In the genomic region with DNA sequence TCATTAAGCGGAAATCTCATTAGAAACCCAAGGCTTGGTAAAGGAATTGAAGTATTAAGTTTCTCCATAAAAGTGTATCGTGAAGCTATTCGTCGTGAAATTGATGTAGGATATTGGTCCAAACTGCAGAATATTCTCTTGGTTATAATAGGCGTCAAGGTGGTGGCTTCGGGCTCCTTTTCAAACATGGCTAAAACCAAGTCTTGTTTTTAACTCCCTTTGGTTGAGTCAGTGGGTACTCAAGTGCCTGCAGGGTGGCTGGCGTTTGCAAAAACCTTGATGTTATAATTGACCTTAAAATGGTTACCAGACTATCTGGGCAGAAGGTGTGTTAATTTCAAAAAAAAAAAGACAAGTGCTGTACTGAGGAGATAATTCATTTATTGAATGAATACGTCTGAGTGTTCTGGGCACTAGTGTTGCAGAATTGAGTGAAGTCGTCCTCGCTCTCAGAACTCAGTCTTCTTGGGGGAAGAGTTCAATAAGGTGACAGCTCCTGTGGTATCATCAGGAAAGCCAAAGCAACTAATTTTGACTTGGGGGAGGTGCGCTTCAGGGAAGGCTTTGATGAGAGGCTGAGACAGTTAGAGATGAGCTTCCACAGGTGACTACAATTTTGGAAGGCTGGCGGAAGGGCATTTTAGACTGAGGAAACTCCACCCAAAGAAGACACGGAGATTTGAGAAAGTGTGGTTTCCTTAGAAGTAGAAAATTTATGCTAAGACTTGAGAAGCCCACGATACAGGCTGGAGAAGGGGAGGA, we compare ENCODE assay signal across 8 cellular contexts. TPM values are rescaled to one million over a fixed set of nuclear protein-coding genes. Genes with fewer than 3 reads are reported as not detected.
DNase-seq lines count a peak whose midpoint lies in the region; ATAC-seq, FAIRE-seq and TF ChIP-seq lines count a peak whose summit lies in the region.

No MANE protein-coding gene starts in this region.

- H3K4me1 ChIP-seq in kidney (ENCODE audit: control insufficient read depth in 1 of 2, insufficient read depth in 1 of 2, low read depth in 1 of 2, low read length in 2 of 2) = peaks cover 2 to 7% of the 10 kb centered on the region in 2 donors
- H3K4me1 ChIP-seq in tibial artery = peaks cover 0 to 53% (median 28%) of the 10 kb centered on the region in 4 donors

- FAIRE-seq in kidney (lab: Jason Lieb, UNC) = no peak

- CTCF ChIA-PET in activated naive CD4-positive, alpha-beta T cell treated with anti-CD3 and anti-CD28 coated beads for 36 hours (lab: Charles Lee) = interaction anchor here (0.6 to 1.6 kb wide), 2 partner anchors 13 to 19 kb away, joined by 3 to 6 read pairs; no protein-coding TSS in a partner anchor

- H3K36me3 Mint-ChIP-seq in activated naive CD4-positive, alpha-beta T cell treated with anti-CD3 and anti-CD28 coated beads for 36 hours (ENCODE audit: low read depth) = peaks cover 5% of the 10 kb centered on the region
- peaks cover 21% of the 10 kb centered on the region for H3K36me3 Mint-ChIP-seq in activated naive CD8-positive, alpha-beta T cell treated with anti-CD3 and anti-CD28 coated beads, Interleukin-2, amount 10 ng/mL, durations not matched to agents 7 days and 5 days

- peak overlapping the region; percentile 83 to 86 for H3K4me3 ChIP-seq in kidney (ENCODE audit: low read length in 2 of 2)
- H3K4me3 ChIP-seq in tibial artery = peak overlapping the region; percentile 78 to 87

- no peak overlapping the region for H3K27ac ChIP-seq in kidney (ENCODE audit: low read depth in 2 of 2, low read length in 2 of 2)
- peak overlapping the region; percentile 93 to 94 for H3K27ac ChIP-seq in tibial artery

- POLR2A ChIA-PET in activated naive CD8-positive, alpha-beta T cell treated with anti-CD3 and anti-CD28 coated beads, Interleukin-2, amount 10 ng/mL, durations not matched to agents 7 days and 5 days (lab: Charles Lee) = interaction anchor here (0.5 to 2.4 kb wide), 3 partner anchors 13 to 1082 kb away, joined by 3 to 13 read pairs (median 4); a partner anchor contains a TSS

- H3K27me3 Mint-ChIP-seq in activated naive CD4-positive, alpha-beta T cell treated with anti-CD3 and anti-CD28 coated beads for 36 hours (ENCODE audit: low read depth) = peaks cover 10% of the 10 kb centered on the region
- peaks cover 19% of the 10 kb centered on the region for H3K27me3 Mint-ChIP-seq in activated naive CD8-positive, alpha-beta T cell treated with anti-CD3 and anti-CD28 coated beads, Interleukin-2, amount 10 ng/mL, durations not matched to agents 7 days and 5 days

- H3K9me3 ChIP-seq in kidney (ENCODE audit: control insufficient read depth in 1 of 2, low read length in 2 of 2) (no peaks in the 10 kb centered on the region), tibial artery (no peaks in the 10 kb centered on the region)

- H3K36me3 ChIP-seq in kidney (ENCODE audit: control insufficient read depth in 1 of 2, insufficient read depth in 2 of 2, low read length in 2 of 2) (no peaks in the 10 kb centered on the region), tibial artery (no peaks in the 10 kb centered on the region)

- no peaks in the 10 kb centered on the region for H3K27me3 ChIP-seq in tibial artery

- no peaks in the 10 kb centered on the region for H3K9me3 Mint-ChIP-seq in activated naive CD4-positive, alpha-beta T cell treated with anti-CD3 and anti-CD28 coated beads for 36 hours
- H3K9me3 Mint-ChIP-seq in activated naive CD8-positive, alpha-beta T cell treated with anti-CD3 and anti-CD28 coated beads, Interleukin-2, amount 10 ng/mL, durations not matched to agents 7 days and 5 days = no peaks in the 10 kb centered on the region

- peak overlapping the region; percentile 64 to 79 for H3K9ac ChIP-seq in kidney (ENCODE audit: low read length in 2 of 2)

- ATAC-seq in activated naive CD8-positive, alpha-beta T cell treated with anti-CD3 and anti-CD28 coated beads, Interleukin-2, amount 10 ng/mL, durations not matched to agents 7 days and 5 days (ENCODE audit: low read depth) = no peak
- ATAC-seq in HG02938 (IDR thresholded peaks at IDR 0.05; ENCODE audit: unreplicated experiment) = no peak

- no peak for TF ChIP-seq CTCF in kidney (IDR thresholded peaks at IDR 0.05; ENCODE audit: borderline replicate concordance, extremely low read depth, insufficient read depth)
- no peak for TF ChIP-seq CTCF in tibial artery (IDR thresholded peaks at IDR 0.05)

- DNase-seq in activated naive CD4-positive, alpha-beta T cell treated with anti-CD3 and anti-CD28 coated beads for 36 hours = peak; percentile 49
- no peak for DNase-seq in activated naive CD4-positive, alpha-beta T cell treated with anti-CD3 and anti-CD28 coated beads, Interleukin-2, amount 50 U/mL, for 16 hours
- no peak for DNase-seq in activated naive CD8-positive, alpha-beta T cell treated with anti-CD3 and anti-CD28 coated beads, Interleukin-2, amount 10 ng/mL, durations not matched to agents 7 days and 5 days
- no peak for DNase-seq in kidney
- DNase-seq in tibial artery = no peak
- no peak for DNase-seq in C1 segment of cervical spinal cord (lab: John Stamatoyannopoulos, UW)
- DNase-seq in posterior vena cava (ENCODE audit: low spot score) = no peak

- peak overlapping the region; percentile 95 for H3K4me3 Mint-ChIP-seq in activated naive CD4-positive, alpha-beta T cell treated with anti-CD3 and anti-CD28 coated beads for 36 hours
- peak overlapping the region; percentile 94 for H3K4me3 Mint-ChIP-seq in activated naive CD8-positive, alpha-beta T cell treated with anti-CD3 and anti-CD28 coated beads, Interleukin-2, amount 10 ng/mL, durations not matched to agents 7 days and 5 days

- intact Hi-C loops in activated naive CD4-positive, alpha-beta T cell treated with anti-CD3 and anti-CD28 coated beads for 36 hours (cut with micrococcal nuclease) = loop anchor here (1.0 to 2.0 kb wide), 2 partner anchors 58 to 392 kb away; a partner anchor contains a TSS
- intact Hi-C loops in kidney (cut with DNase I) = no loop called here
- intact Hi-C loops in tibial artery (cut with DNase I; ENCODE audit: low total_unique reads) = no loop called here
- intact Hi-C loops in posterior vena cava (cut with DNase I) = loop anchor here in 1 of 2 donors (10.0 kb wide), 1 partner anchor 60 kb away; a partner anchor contains a TSS

- H3K4me1 Mint-ChIP-seq in activated naive CD4-positive, alpha-beta T cell treated with anti-CD3 and anti-CD28 coated beads for 36 hours (ENCODE audit: low read depth) = peaks cover 43% of the 10 kb centered on the region
- H3K4me1 Mint-ChIP-seq in activated naive CD8-positive, alpha-beta T cell treated with anti-CD3 and anti-CD28 coated beads, Interleukin-2, amount 10 ng/mL, durations not matched to agents 7 days and 5 days = peaks cover 37% of the 10 kb centered on the region

- peak overlapping the region; percentile 81 for H3K27ac Mint-ChIP-seq in activated naive CD4-positive, alpha-beta T cell treated with anti-CD3 and anti-CD28 coated beads for 36 hours
- H3K27ac Mint-ChIP-seq in activated naive CD8-positive, alpha-beta T cell treated with anti-CD3 and anti-CD28 coated beads, Interleukin-2, amount 10 ng/mL, durations not matched to agents 7 days and 5 days = peak overlapping the region; percentile 90

RNA-seq across cellular contexts. Expression of a gene that starts 1.6 kb away (rescaled TPM):
- total RNA-seq in activated naive CD4-positive, alpha-beta T cell treated with anti-CD3 and anti-CD28 coated beads for 36 hours = 10 to 100 TPM; 14.7 to 15.4 TPM
- 10 to 100 TPM; 27.5 to 29.7 TPM for total RNA-seq in activated naive CD8-positive, alpha-beta T cell treated with anti-CD3 and anti-CD28 coated beads, Interleukin-2, amount 10 ng/mL, durations not matched to agents 7 days and 5 days
- total RNA-seq in kidney = 31.6 TPM
- polyA plus RNA-seq in kidney (ENCODE audit: insufficient read depth, low read depth, low replicate concordance) = 18.1 TPM
- 10 to 100 TPM; 44.8 to 60.6 TPM for total RNA-seq in posterior vena cava

RNA-seq across cellular contexts. Expression of a gene that starts 58.9 kb away (rescaled TPM):
- 10 to 100 TPM; 97.3 to 99.6 TPM for total RNA-seq in activated naive CD4-positive, alpha-beta T cell treated with anti-CD3 and anti-CD28 coated beads for 36 hours
- 10 to 100 TPM; 32.2 to 33.9 TPM for total RNA-seq in activated naive CD8-positive, alpha-beta T cell treated with anti-CD3 and anti-CD28 coated beads, Interleukin-2, amount 10 ng/mL, durations not matched to agents 7 days and 5 days
- total RNA-seq in kidney (28.7 TPM), posterior vena cava (10 to 100 TPM; 15.3 to 21.0 TPM)
- 24.1 TPM for polyA plus RNA-seq in kidney (ENCODE audit: insufficient read depth, low read depth, low replicate concordance)

Comparison
In these comparisons a context has a peak if more than half of its experiments do, and no peak if none do; other contexts are left out.
1. H3K27ac ChIP-seq: peak in tibial artery (2 of 2); none in kidney (0 of 2).